In the genomic region with DNA sequence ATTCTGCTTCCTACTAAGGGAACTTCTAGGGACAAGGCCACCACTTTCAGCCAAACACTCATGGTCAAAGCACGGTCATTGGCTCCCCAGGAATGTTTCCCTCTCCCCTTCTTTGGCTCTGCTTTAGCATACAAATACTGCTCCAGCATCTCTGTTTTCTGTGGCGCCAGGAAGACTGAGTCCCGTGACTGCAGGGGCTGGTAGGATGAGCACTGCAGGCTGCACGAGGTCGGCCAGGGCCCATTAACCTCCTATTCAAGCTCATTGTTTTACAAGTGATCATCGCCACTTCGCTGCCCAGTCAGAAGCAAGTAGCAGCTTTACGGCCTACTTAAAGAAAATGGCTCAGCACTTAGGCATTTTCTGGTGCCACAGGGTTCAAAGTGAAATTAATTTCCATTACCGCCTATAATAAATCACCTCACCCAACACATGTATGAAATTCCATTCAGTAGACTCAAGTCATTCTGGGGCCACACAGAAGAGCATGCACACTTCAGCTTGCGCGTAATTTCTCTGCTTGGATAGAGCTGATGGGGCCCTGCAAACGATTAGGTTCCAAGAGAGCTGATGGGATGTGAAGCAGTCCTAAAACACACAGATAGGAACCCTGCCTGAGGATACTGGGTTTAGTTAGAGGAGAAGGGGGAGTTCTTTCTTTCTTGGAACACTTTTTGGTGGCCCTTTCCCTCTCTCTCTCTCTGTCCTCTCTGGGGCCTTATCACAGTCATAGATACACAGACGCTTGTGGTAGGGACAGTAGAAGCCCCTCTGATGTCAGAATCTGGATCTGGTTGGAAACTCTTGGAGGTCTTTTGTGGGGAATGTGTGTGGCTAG, we compare ENCODE assay signal across 10 cellular contexts.
A peak's percentile ranks its signal among the peaks of the same experiment; 100 is the strongest.
DNase-seq lines count a peak whose midpoint lies in the region; ATAC-seq and TF ChIP-seq lines count a peak whose summit lies in the region.
"Had no signal": no experiment of that assay in that cellular context is flagged by ENCODE, and none has a peak within 500 bp of the region (broad histone marks: within the 10 kb centered on the region; RNA-seq: fewer than 3 reads in every experiment).

No MANE protein-coding gene starts in this region.

- no peak for ATAC-seq in body of pancreas

- DNase-seq in Daoy (ENCODE audit: low read depth) (peak; percentile 93), LoVo (ENCODE audit: low spot score) (peak; percentile 75), dermis blood vessel endothelial cell (peak; percentile 57), non-pigmented ciliary epithelial cell (ENCODE audit: low read depth) (peak; percentile 84), germinal center (ENCODE audit: low spot score) (no peak), GM13977 (ENCODE audit: low spot score) (no peak), body of pancreas (no peak), superior temporal gyrus (ENCODE audit: extremely low spot score) (no peak)
- DNase-seq: DND-41, NCI-H146 had no signal

- TF ChIP-seq POLR2A in body of pancreas (IDR thresholded peaks at IDR 0.05) = no peak

- H3K36me3 ChIP-seq in body of pancreas (replicated peaks in 1 of 2; ENCODE audit: insufficient read depth in 1 of 2, low read depth in 2 of 2) = no peaks in the 10 kb centered on the region

- H3K9me3 ChIP-seq in body of pancreas = no peaks in the 10 kb centered on the region

- in situ Hi-C loops in GM13977 (cut with MboI; ENCODE audit: low pct_unique_long_range_greater_than_20kb, low sequenced_read_pairs, unreplicated experiment) = no loop called here

- intact Hi-C loops in body of pancreas (cut with DNase I) = no loop called here

- H3K4me3 ChIP-seq in body of pancreas = no peak overlapping the region

- no peaks in the 10 kb centered on the region for H3K27me3 ChIP-seq in body of pancreas

- H3K4me1 ChIP-seq in body of pancreas = peaks cover 6% of the 10 kb centered on the region

- H3K27ac ChIP-seq in body of pancreas = no peak overlapping the region

- TF ChIP-seq CTCF in GM13977 (IDR thresholded peaks at IDR 0.05; ENCODE audit: extremely low read depth, insufficient read depth, missing control alignments) = no peak
- TF ChIP-seq CTCF in body of pancreas (IDR thresholded peaks at IDR 0.05) = no peak

- 77 to 83% methylated on average over 13 of the region's 13 CpGs for WGBS in body of pancreas, 2 donors

Comparison
In these comparisons a context has a peak if more than half of its experiments do, and no peak if none do; other contexts are left out.
1. DNase-seq: peak in Daoy (single experiment), LoVo (single experiment), dermis blood vessel endothelial cell (single experiment) and non-pigmented ciliary epithelial cell (single experiment); none in germinal center (single experiment), GM13977 (single experiment), body of pancreas (0 of 4) and superior temporal gyrus (single experiment).